In the genomic region with DNA sequence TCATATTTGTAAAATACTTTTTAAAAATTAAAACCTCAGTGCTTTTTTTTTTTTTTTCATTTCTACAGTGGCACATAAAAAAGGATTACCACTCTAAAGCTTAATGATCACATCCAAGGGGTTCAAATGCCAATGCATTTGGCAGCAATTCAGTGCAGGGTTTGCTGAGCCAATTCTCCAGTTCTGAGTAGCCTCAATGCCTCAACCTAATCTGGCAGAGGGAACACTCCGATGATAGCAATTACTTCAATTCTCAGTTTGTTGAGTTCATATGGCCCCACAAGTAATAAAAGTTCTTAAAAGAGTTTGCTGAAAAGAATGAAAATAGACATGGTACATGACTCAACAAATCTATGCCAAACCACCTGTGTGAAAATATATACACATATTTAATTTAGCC, we compare ENCODE assay signal across 20 cellular contexts.
DNase-seq lines count a peak whose midpoint lies in the region; ATAC-seq and TF ChIP-seq lines count a peak whose summit lies in the region.
"Had no signal": no experiment of that assay in that cellular context is flagged by ENCODE, and none has a peak within 500 bp of the region (broad histone marks: within the 10 kb centered on the region; RNA-seq: fewer than 3 reads in every experiment).

No MANE protein-coding gene starts in this region.

- H3K4me1 Mint-ChIP-seq in activated T-helper 1 cell treated with anti-CD3 and anti-CD28 coated beads, Interleukin-12 subunit alpha, Interleukin-12 subunit beta, Interleukin-2, Interleukin-4 antibody, amounts not matched to agents 30 ng/mL and 10 ng/mL and 1 ng/mL, durations not matched to agents 14 hours and 24 hours and 36 hours (ENCODE audit: low read depth) = no peaks in the 10 kb centered on the region

- no peak overlapping the region for H3K4me3 ChIP-seq in vagina
- H3K4me3 ChIP-seq: SK-N-MC had no signal

- H3K4me1 ChIP-seq in foreskin keratinocyte = peaks cover 23% of the 10 kb centered on the region
- no peaks in the 10 kb centered on the region for H3K4me1 ChIP-seq in vagina

- H3K27ac ChIP-seq in foreskin keratinocyte (no peak overlapping the region), vagina (no peak overlapping the region)
- H3K27ac ChIP-seq: 22Rv1, SK-N-MC had no signal

- DNase-seq in DMS 273 (lab: John Stamatoyannopoulos, UW; ENCODE audit: unreplicated experiment) (peak; percentile 4), DMS 273 treated with DMSO at 0.1 percent for 48 hours (lab: John Stamatoyannopoulos, UW) (no peak), NCI-H1092 treated with DMSO at 0.1 percent for 48 hours (lab: John Stamatoyannopoulos, UW) (peak; percentile 74), foreskin keratinocyte (no peak), vagina (ENCODE audit: extremely low spot score in 2 of 2) (no peak), NCI-H526 treated with DMSO at 0.1 percent for 48 hours (lab: John Stamatoyannopoulos, UW) (no peak)
- DNase-seq in activated T-helper 1 cell treated with anti-CD3 and anti-CD28 coated beads, Interleukin-12 subunit alpha, Interleukin-12 subunit beta, Interleukin-2, Interleukin-4 antibody, amounts not matched to agents 30 ng/mL and 10 ng/mL and 1 ng/mL, durations not matched to agents 14 hours and 24 hours and 36 hours (ENCODE audit: low spot score) = no peak
- DNase-seq: ACHN; CD8-positive, alpha-beta T cell; Kasumi-1; NCI-H1436; NCI-H187 treated with DMSO at 0.1 percent for 48 hours; NCI-H510A treated with DMSO at 0.1 percent for 48 hours; NCI-H82; OCI-M1; Right ventricle myocardium superior had no signal

- H3K9me3 Mint-ChIP-seq in activated T-helper 1 cell treated with anti-CD3 and anti-CD28 coated beads, Interleukin-12 subunit alpha, Interleukin-12 subunit beta, Interleukin-2, Interleukin-4 antibody, amounts not matched to agents 30 ng/mL and 10 ng/mL and 1 ng/mL, durations not matched to agents 14 hours and 24 hours and 36 hours = peaks cover 6% of the 10 kb centered on the region
- H3K9me3 Mint-ChIP-seq: HFFc6 had no signal

- intact Hi-C loops in vagina (cut with DNase I) = no loop called here
- intact Hi-C loops in activated T-helper 1 cell treated with anti-CD3 and anti-CD28 coated beads, Interleukin-12 subunit alpha, Interleukin-12 subunit beta, Interleukin-2, Interleukin-4 antibody, amounts not matched to agents 30 ng/mL and 10 ng/mL and 1 ng/mL, durations not matched to agents 14 hours and 24 hours and 36 hours (cut with micrococcal nuclease) = no loop called here

- no peak for TF ChIP-seq POLR2A in vagina (IDR thresholded peaks at IDR 0.05)

- no peak overlapping the region for H3K4me3 Mint-ChIP-seq in activated T-helper 1 cell treated with anti-CD3 and anti-CD28 coated beads, Interleukin-12 subunit alpha, Interleukin-12 subunit beta, Interleukin-2, Interleukin-4 antibody, amounts not matched to agents 30 ng/mL and 10 ng/mL and 1 ng/mL, durations not matched to agents 14 hours and 24 hours and 36 hours
- H3K4me3 Mint-ChIP-seq: CD8-positive, alpha-beta T cell; HFFc6 had no signal

- no peak for TF ChIP-seq CTCF in foreskin keratinocyte (conservative IDR thresholded peaks at IDR 0.05)
- TF ChIP-seq CTCF in vagina (IDR thresholded peaks at IDR 0.05) = no peak

- no peaks in the 10 kb centered on the region for H3K36me3 Mint-ChIP-seq in activated T-helper 1 cell treated with anti-CD3 and anti-CD28 coated beads, Interleukin-12 subunit alpha, Interleukin-12 subunit beta, Interleukin-2, Interleukin-4 antibody, amounts not matched to agents 30 ng/mL and 10 ng/mL and 1 ng/mL, durations not matched to agents 14 hours and 24 hours and 36 hours (ENCODE audit: low read depth)
- H3K36me3 Mint-ChIP-seq: CD8-positive, alpha-beta T cell had no signal

- H3K27me3 ChIP-seq in foreskin keratinocyte (no peaks in the 10 kb centered on the region), vagina (no peaks in the 10 kb centered on the region)

- H3K27ac Mint-ChIP-seq in activated T-helper 1 cell treated with anti-CD3 and anti-CD28 coated beads, Interleukin-12 subunit alpha, Interleukin-12 subunit beta, Interleukin-2, Interleukin-4 antibody, amounts not matched to agents 30 ng/mL and 10 ng/mL and 1 ng/mL, durations not matched to agents 14 hours and 24 hours and 36 hours = no peak overlapping the region
- H3K27ac Mint-ChIP-seq: CD8-positive, alpha-beta T cell had no signal

- ATAC-seq in foreskin keratinocyte (peak; percentile 27), HG03460 (IDR thresholded peaks at IDR 0.05; ENCODE audit: unreplicated experiment) (no peak)
- ATAC-seq: CD8-positive, alpha-beta T cell had no signal

- no peaks in the 10 kb centered on the region for H3K36me3 ChIP-seq in vagina

- peaks cover 8% of the 10 kb centered on the region for H3K27me3 Mint-ChIP-seq in activated T-helper 1 cell treated with anti-CD3 and anti-CD28 coated beads, Interleukin-12 subunit alpha, Interleukin-12 subunit beta, Interleukin-2, Interleukin-4 antibody, amounts not matched to agents 30 ng/mL and 10 ng/mL and 1 ng/mL, durations not matched to agents 14 hours and 24 hours and 36 hours (ENCODE audit: insufficient read depth)

- H3K9me3 ChIP-seq in vagina = no peaks in the 10 kb centered on the region

Comparison
In these comparisons a context has a peak if more than half of its experiments do, and no peak if none do; other contexts are left out.
1. DNase-seq: peak in DMS 273 (single experiment) and NCI-H1092 treated with DMSO at 0.1 percent for 48 hours (single experiment); none in DMS 273 treated with DMSO at 0.1 percent for 48 hours (single experiment), foreskin keratinocyte (0 of 2), vagina (0 of 2), NCI-H526 treated with DMSO at 0.1 percent for 48 hours (single experiment) and activated T-helper 1 cell treated with anti-CD3 and anti-CD28 coated beads, Interleukin-12 subunit alpha, Interleukin-12 subunit beta, Interleukin-2, Interleukin-4 antibody, amounts not matched to agents 30 ng/mL and 10 ng/mL and 1 ng/mL, durations not matched to agents 14 hours and 24 hours and 36 hours (single experiment).